ENCODE assay signal across 27 cellular contexts in the genomic region with DNA sequence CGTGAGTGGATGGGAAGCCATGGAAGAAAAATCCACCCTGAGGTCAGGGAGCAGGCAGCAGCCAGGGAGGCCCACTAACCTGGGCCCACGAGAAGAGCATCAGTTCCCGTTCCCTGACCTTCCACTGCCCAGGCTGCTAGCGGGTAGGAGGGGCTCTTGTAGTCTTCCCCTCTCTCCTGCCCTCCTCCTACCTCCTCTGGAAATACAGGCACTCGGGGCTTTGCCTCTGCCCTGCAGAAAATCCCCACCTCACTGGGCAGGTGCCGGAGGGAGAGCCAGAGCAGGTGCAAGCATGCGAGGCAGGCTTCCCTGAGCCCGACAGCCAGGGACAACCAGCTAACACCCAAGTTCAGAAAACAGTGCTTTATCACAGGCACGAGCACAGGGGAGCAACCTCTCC. TPM values are rescaled to one million over a fixed set of nuclear protein-coding genes. Genes with fewer than 3 reads are reported as not detected.
DNase-seq lines count a peak whose midpoint lies in the region; ATAC-seq and TF ChIP-seq lines count a peak whose summit lies in the region.
"Had no signal": no experiment of that assay in that cellular context is flagged by ENCODE, and none has a peak within 500 bp of the region (broad histone marks: within the 10 kb centered on the region; RNA-seq: fewer than 3 reads in every experiment).

No MANE protein-coding gene starts in this region.

- no peaks in the 10 kb centered on the region for H3F3A ChIP-seq in GM23338 (replicated peaks; ENCODE audit: low read depth)

- no peak overlapping the region for H4K91ac ChIP-seq in trophoblast cell (ENCODE audit: low read depth, low read length)

- H2AK5ac ChIP-seq in trophoblast cell (ENCODE audit: low read length), result no peak overlapping the region

- no peak overlapping the region for H3K23ac ChIP-seq in trophoblast cell (ENCODE audit: low read length)

- no peaks in the 10 kb centered on the region for H3K9me2 ChIP-seq in GM23338 (ENCODE audit: insufficient read depth)

- H3K27me3 ChIP-seq in CD8-positive, alpha-beta T cell (ENCODE audit: insufficient read depth, low read length), result no peaks in the 10 kb centered on the region
- H3K27me3 ChIP-seq in GM23338 (ENCODE audit: insufficient read depth), result no peaks in the 10 kb centered on the region
- no peaks in the 10 kb centered on the region for H3K27me3 ChIP-seq in trophoblast cell (ENCODE audit: insufficient read depth, low read length)

- no peak overlapping the region for H3K14ac ChIP-seq in trophoblast cell (ENCODE audit: low read length)

- H3K4me3 ChIP-seq in CD8-positive, alpha-beta T cell (ENCODE audit: low read depth, low read length), result no peak overlapping the region
- H3K4me3 ChIP-seq in GM23338, result no peak overlapping the region
- H3K4me3 ChIP-seq in trophoblast cell (ENCODE audit: low read depth, low read length), result no peak overlapping the region
- H3K4me3 ChIP-seq: A549 had no signal

- H3K18ac ChIP-seq in trophoblast cell (ENCODE audit: low read length), result no peak overlapping the region

- CTCF ChIA-PET in CD8-positive, alpha-beta T cell (lab: Charles Lee), result no interaction called here

- DNase-seq in CD8-positive, alpha-beta T cell, result no peak
- DNase-seq in GM23338 (ENCODE audit: low spot score) (no peak), islet precursor cell (peak; percentile 27), trophoblast cell (no peak), GOT3 (lab: John Stamatoyannopoulos, UW) (no peak)
- DNase-seq: C1 segment of cervical spinal cord; Calu3; CD8-positive, alpha-beta memory T cell; DMS79 treated with DMSO at 0.1 percent for 48 hours; GF-D8; H7; Kasumi-1; MV-4-11; NCI-H1105; NCI-H146; NCI-H2029; NCI-H446; NCI-H526; NCI-H82; SHP77 treated with DMSO at 0.1 percent for 48 hours had no signal

- no peak overlapping the region for H4K12ac ChIP-seq in trophoblast cell (ENCODE audit: low read depth, low read length)

- no peak overlapping the region for H2BK5ac ChIP-seq in trophoblast cell (ENCODE audit: low read depth, low read length, poor library complexity)

- peaks cover 90% of the 10 kb centered on the region for H3K36me3 Mint-ChIP-seq in CD8-positive, alpha-beta T cell
- peaks cover 23% of the 10 kb centered on the region for H3K36me3 Mint-ChIP-seq in GM23338 (ENCODE audit: low read depth)

- H3K27ac ChIP-seq in CD8-positive, alpha-beta T cell (ENCODE audit: low read depth, low read length), result no peak overlapping the region
- no peak overlapping the region for H3K27ac ChIP-seq in GM23338 (ENCODE audit: low read depth)
- H3K27ac ChIP-seq in trophoblast cell (ENCODE audit: low read depth, low read length), result no peak overlapping the region
- H3K27ac ChIP-seq: A549, RWPE1 had no signal

- H3K9me3 Mint-ChIP-seq in CD8-positive, alpha-beta T cell, result peaks cover 9% of the 10 kb centered on the region
- H3K9me3 Mint-ChIP-seq in GM23338, result peaks cover 16% of the 10 kb centered on the region

- no CpG with 5 or more reads among the region's 9 CpGs for WGBS in trophoblast cell (ENCODE audit: extremely low coverage, insufficient coverage, insufficient read length)

- no peak for ATAC-seq in CD8-positive, alpha-beta T cell
- ATAC-seq in GM23338 (peak; percentile 53; the same call in 2 of the 3 replicates), GM18868 (IDR thresholded peaks at IDR 0.05; ENCODE audit: unreplicated experiment) (no peak), GM18505 (IDR thresholded peaks at IDR 0.05; ENCODE audit: unreplicated experiment) (no peak)
- ATAC-seq: A549, HepG2, Panc1 had no signal

- peaks cover 76% of the 10 kb centered on the region for H3K4me1 Mint-ChIP-seq in CD8-positive, alpha-beta T cell (ENCODE audit: low read depth)
- H3K4me1 Mint-ChIP-seq in GM23338, result peaks cover 4% of the 10 kb centered on the region; the same call in 2 of the 3 replicates

- H2AFZ ChIP-seq in GM23338 (no peak overlapping the region), trophoblast cell (ENCODE audit: insufficient read depth, low read length, poor library complexity) (no peak overlapping the region)

- TF ChIP-seq POLR2A in GM18505 (IDR thresholded peaks at IDR 0.05; ENCODE audit: borderline replicate concordance, extremely low read depth, insufficient read depth, insufficient read length), result no peak

- H3K79me2 ChIP-seq in GM23338 (replicated peaks; ENCODE audit: insufficient read depth) (no peaks in the 10 kb centered on the region; the same call in 1 of the 2 replicates), trophoblast cell (ENCODE audit: control insufficient read depth, insufficient read depth, low read length, poor library complexity) (no peaks in the 10 kb centered on the region)

- H3K9ac ChIP-seq in trophoblast cell (ENCODE audit: low read length), result peak overlapping the region; percentile 14

- no peak overlapping the region for H4K8ac ChIP-seq in trophoblast cell (ENCODE audit: low read depth, low read length)

- peak overlapping the region; percentile 49 for H3K27ac Mint-ChIP-seq in CD8-positive, alpha-beta T cell
- no peak overlapping the region for H3K27ac Mint-ChIP-seq in GM23338

- no peak overlapping the region for H3K4me2 ChIP-seq in GM23338
- H3K4me2 ChIP-seq in trophoblast cell (ENCODE audit: low read length), result no peak overlapping the region
- H3K4me2 ChIP-seq: A549 had no signal

- H3K79me1 ChIP-seq in trophoblast cell (ENCODE audit: low read length), result no peaks in the 10 kb centered on the region

- no peak overlapping the region for H3K4ac ChIP-seq in trophoblast cell (ENCODE audit: low read depth, low read length)

- TF ChIP-seq CTCF in CD8-positive, alpha-beta T cell (IDR thresholded peaks at IDR 0.05), result no peak
- TF ChIP-seq CTCF in GM23338 (conservative IDR thresholded peaks at IDR 0.05; ENCODE audit: low read depth in 2 of 2), result no peak

- H2BK120ac ChIP-seq in trophoblast cell (ENCODE audit: insufficient read depth, low read length, poor library complexity), result no peak overlapping the region

- H3K9me3 ChIP-seq in CD8-positive, alpha-beta T cell (ENCODE audit: low read length), result no peaks in the 10 kb centered on the region
- H3K9me3 ChIP-seq in trophoblast cell (ENCODE audit: insufficient read depth, low read depth, low read length), result peaks cover 2% of the 10 kb centered on the region

- intact Hi-C loops in CD8-positive, alpha-beta T cell (cut with DNase I, micrococcal nuclease), result no loop called here

- POLR2A ChIA-PET in CD8-positive, alpha-beta T cell (lab: Charles Lee), result no interaction called here

- H3K4me1 ChIP-seq in CD8-positive, alpha-beta T cell (ENCODE audit: insufficient read depth, low read length), result peaks cover 54% of the 10 kb centered on the region
- H3K4me1 ChIP-seq in GM23338 (ENCODE audit: insufficient read depth), result no peaks in the 10 kb centered on the region
- no peaks in the 10 kb centered on the region for H3K4me1 ChIP-seq in trophoblast cell (ENCODE audit: control insufficient read depth in 1 of 2, insufficient read depth in 2 of 2, low read length in 2 of 2)
- H3K4me1 ChIP-seq: A549 had no signal

- H2BK12ac ChIP-seq in trophoblast cell (ENCODE audit: low read length), result no peak overlapping the region

- no peaks in the 10 kb centered on the region for H3K27me3 Mint-ChIP-seq in CD8-positive, alpha-beta T cell (ENCODE audit: low read depth)
- peaks cover 2% of the 10 kb centered on the region for H3K27me3 Mint-ChIP-seq in GM23338 (ENCODE audit: insufficient read depth, low read depth, poor library complexity)
- H3K27me3 Mint-ChIP-seq: CD8-positive, alpha-beta memory T cell had no signal

- no peaks in the 10 kb centered on the region for H4K20me1 ChIP-seq in GM23338 (replicated peaks; ENCODE audit: insufficient read depth)

- peaks cover 21% of the 10 kb centered on the region for H3K36me3 ChIP-seq in CD8-positive, alpha-beta T cell (ENCODE audit: insufficient read depth, low read length)
- H3K36me3 ChIP-seq in GM23338 (ENCODE audit: insufficient read depth) (peaks cover 3% of the 10 kb centered on the region; the same call in 1 of the 2 replicates), trophoblast cell (ENCODE audit: control insufficient read depth in 1 of 2, insufficient read depth in 2 of 2, low read length in 2 of 2) (no peaks in the 10 kb centered on the region)

- H3K4me3 Mint-ChIP-seq in CD8-positive, alpha-beta T cell, result no peak overlapping the region
- no peak overlapping the region for H3K4me3 Mint-ChIP-seq in GM23338
- H3K4me3 Mint-ChIP-seq: CD8-positive, alpha-beta memory T cell had no signal

TF ChIP-seq in GM23338, 12 proteins besides CTCF, POLR2A, EP300 and RAD21 (continues in another document):
- TF ChIP-seq EZH2phosphoT487 (IDR thresholded peaks at IDR 0.05; ENCODE audit: unreplicated experiment) (no peak), JUNB (IDR thresholded peaks at IDR 0.05; ENCODE audit: unreplicated experiment) (no peak), CREB1 (CRISPR knock-in tag; IDR thresholded peaks at IDR 0.05; ENCODE audit: low read depth) (no peak), ZNF114 (CRISPR knock-in tag; IDR thresholded peaks at IDR 0.05) (no peak), POLR2AphosphoS5 (IDR thresholded peaks at IDR 0.05; ENCODE audit: low read depth) (no peak), ZNF331 (CRISPR knock-in tag; IDR thresholded peaks at IDR 0.05; ENCODE audit: low read depth) (no peak), STAT1 (IDR thresholded peaks at IDR 0.05; ENCODE audit: unreplicated experiment) (no peak), EZH2 (IDR thresholded peaks at IDR 0.05; ENCODE audit: low read depth, unreplicated experiment) (no peak)
- TF ChIP-seq, protein P1, sequence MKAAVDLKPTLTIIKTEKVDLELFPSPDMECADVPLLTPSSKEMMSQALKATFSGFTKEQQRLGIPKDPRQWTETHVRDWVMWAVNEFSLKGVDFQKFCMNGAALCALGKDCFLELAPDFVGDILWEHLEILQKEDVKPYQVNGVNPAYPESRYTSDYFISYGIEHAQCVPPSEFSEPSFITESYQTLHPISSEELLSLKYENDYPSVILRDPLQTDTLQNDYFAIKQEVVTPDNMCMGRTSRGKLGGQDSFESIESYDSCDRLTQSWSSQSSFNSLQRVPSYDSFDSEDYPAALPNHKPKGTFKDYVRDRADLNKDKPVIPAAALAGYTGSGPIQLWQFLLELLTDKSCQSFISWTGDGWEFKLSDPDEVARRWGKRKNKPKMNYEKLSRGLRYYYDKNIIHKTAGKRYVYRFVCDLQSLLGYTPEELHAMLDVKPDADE (IDR thresholded peaks at IDR 0.05), result no peak

RNA-seq across cellular contexts. Expression of a gene that starts 15.1 kb away (rescaled TPM):
- total RNA-seq in CD8-positive, alpha-beta T cell, result 100 to 1,000 TPM; 191 to 195 TPM
- total RNA-seq in GM23338 (2014; rRNA removed; shearing (Covaris generic)), result 13.4 and 19.6 TPM in 2 replicates
- 29.7 and 31.2 TPM in 2 replicates for polyA plus RNA-seq in GM23338 (2016; fragmentation: Nextera tagmentation; extraction: Ambion mirVana)
- 19.7 and 22.6 TPM in 2 replicates for polyA plus RNA-seq in trophoblast cell (2013)
- total RNA-seq: Calu3, HepG2, HT1080 had no signal
- polyA plus RNA-seq: A549, HepG2 had no signal
